In genomic region chr7:33486626-33487025, GRCh38 we compare ENCODE assay signal across 29 cellular contexts.
"Had no signal": no experiment of that assay in that cellular context is flagged by ENCODE, and none has a peak within 500 bp of the region (broad histone marks: within the 10 kb centered on the region; RNA-seq: fewer than 3 reads in every experiment).

No MANE protein-coding gene starts in this region.

- H2AFZ ChIP-seq: PC-9 had no signal

- H3K4me2 ChIP-seq: PC-9 had no signal

- H3K4me3 ChIP-seq: PC-9 had no signal

- H3K36me3 ChIP-seq: brain microvascular endothelial cell had no signal

- H3K27me3 ChIP-seq: brain microvascular endothelial cell had no signal

- H3K27ac ChIP-seq: brain microvascular endothelial cell, PC-9, RWPE1 had no signal

- ATAC-seq: activated CD8-positive, alpha-beta T cell treated with anti-CD3 and anti-CD28 coated beads for 36 hours; activated T-cell treated with anti-CD3 and anti-CD28 coated beads, Interleukin-2, amount 50 U/mL, for 72 hours; activated T-helper 17 cell treated with anti-CD3 and anti-CD28 coated beads, Interleukin-2, amount 50 U/mL, for 72 hours; Right ventricle myocardium inferior; SK-N-SH treated with all-trans-retinoic acid at 6 μM for 48 hours; T-cell had no signal

- FAIRE-seq: RCC 7860 had no signal

- DNase-seq: activated CD4-positive, alpha-beta T cell treated with anti-CD3 and anti-CD28 coated beads, Interleukin-2, amount 10 ng/mL, durations not matched to agents 24 days and 14 days; activated CD4-positive, alpha-beta T cell treated with anti-CD3 and anti-CD28 coated beads, Interleukin-2, amount 50 U/mL, for 4 hours; activated CD8-positive, alpha-beta T cell treated with anti-CD3 and anti-CD28 coated beads for 36 hours; activated effector memory CD4-positive, alpha-beta T cell treated with anti-CD3 and anti-CD28 coated beads, Interleukin-2, amount 50 U/mL, for 16 hours; activated naive CD4-positive, alpha-beta T cell; activated naive CD4-positive, alpha-beta T cell treated with anti-CD3 and anti-CD28 coated beads, Interleukin-2, amount 50 U/mL, for 16 hours; activated naive CD8-positive, alpha-beta T cell treated with anti-CD3 and anti-CD28 coated beads for 36 hours; activated T-cell treated with anti-CD3 and anti-CD28 coated beads, Interleukin-2, amount 50 U/mL, for 1 hour; activated T-cell treated with anti-CD3 and anti-CD28 coated beads, Interleukin-2, amount 50 U/mL, for 72 hours; amniotic stem cell; aorta; brain microvascular endothelial cell; NCI-H1092 treated with DMSO at 0.1 percent for 48 hours; NCI-H146; NCI-H187; NCI-H2029 treated with DMSO at 0.1 percent for 48 hours; NCI-H2107; NCI-H345; NCI-H524 treated with DMSO at 0.1 percent for 48 hours; NK-92 treated with Interleukin-12 subunit alpha and Interleukin-12 subunit beta, amount 100 ng/mL, for 24 hours; PC-9; SIG-M5; T-cell; T1000 had no signal
